25 cellular contexts compared by ENCODE assay signal in genomic region chr10:70604106-70604505, GRCh38. TPM values are rescaled to one million over a fixed set of nuclear protein-coding genes. Genes with fewer than 3 reads are reported as not detected.
A peak's percentile ranks its signal among the peaks of the same experiment; 100 is the strongest.
DNase-seq lines count a peak whose midpoint lies in the region; ATAC-seq and TF ChIP-seq lines count a peak whose summit lies in the region.
"Had no signal": no experiment of that assay in that cellular context is flagged by ENCODE, and none has a peak within 500 bp of the region (broad histone marks: within the 10 kb centered on the region; RNA-seq: fewer than 3 reads in every experiment).

No MANE protein-coding gene starts in this region.

- H3K4me1 Mint-ChIP-seq in activated naive CD4-positive, alpha-beta T cell treated with anti-CD3 and anti-CD28 coated beads, Interleukin-2, amount 50 U/mL, for 24 hours = peaks cover 53% of the 10 kb centered on the region
- H3K4me1 Mint-ChIP-seq in effector memory CD8-positive, alpha-beta T cell (ENCODE audit: low read depth in 2 of 2) = peaks cover 53 to 57% of the 10 kb centered on the region in 2 donors
- H3K4me1 Mint-ChIP-seq: CD14-positive monocyte, neural crest cell had no signal

- no peak for ATAC-seq in effector memory CD8-positive, alpha-beta T cell (replicated peaks)
- ATAC-seq in GM18505 (IDR thresholded peaks at IDR 0.05; ENCODE audit: unreplicated experiment) = no peak
- no peak for ATAC-seq in GM18867 (IDR thresholded peaks at IDR 0.05; ENCODE audit: unreplicated experiment)
- ATAC-seq: foreskin keratinocyte had no signal

- H3K27ac Mint-ChIP-seq in activated naive CD4-positive, alpha-beta T cell treated with anti-CD3 and anti-CD28 coated beads, Interleukin-2, amount 50 U/mL, for 24 hours = no peak overlapping the region
- peak overlapping the region; percentile 94 to 96 for H3K27ac Mint-ChIP-seq in effector memory CD8-positive, alpha-beta T cell
- H3K27ac Mint-ChIP-seq: CD14-positive monocyte had no signal

- TF ChIP-seq EP300 in stomach (IDR thresholded peaks at IDR 0.05) = no peak

- no peaks in the 10 kb centered on the region for H3K27me3 Mint-ChIP-seq in activated naive CD4-positive, alpha-beta T cell treated with anti-CD3 and anti-CD28 coated beads, Interleukin-2, amount 50 U/mL, for 24 hours
- H3K27me3 Mint-ChIP-seq in effector memory CD8-positive, alpha-beta T cell = no peaks in the 10 kb centered on the region
- H3K27me3 Mint-ChIP-seq: activated naive CD8-positive, alpha-beta T cell treated with anti-CD3 and anti-CD28 coated beads, Interleukin-2, amount 10 ng/mL, durations not matched to agents 7 days and 5 days had no signal

- no peak for TF ChIP-seq POLR2A in GM18505 (IDR thresholded peaks at IDR 0.05; ENCODE audit: borderline replicate concordance, extremely low read depth, insufficient read depth, insufficient read length)
- no peak for TF ChIP-seq POLR2A in stomach (IDR thresholded peaks at IDR 0.05)

- H3K27me3 ChIP-seq in stomach = no peaks in the 10 kb centered on the region
- H3K27me3 ChIP-seq: sigmoid colon, uterus had no signal

- no peaks in the 10 kb centered on the region for H3K4me1 ChIP-seq in stomach
- H3K4me1 ChIP-seq: foreskin keratinocyte, sigmoid colon, uterus had no signal

- no peak for DNase-seq in activated naive CD4-positive, alpha-beta T cell (lab: John Stamatoyannopoulos, UW)
- DNase-seq in NCI-H2171 (lab: John Stamatoyannopoulos, UW) (peak; percentile 66), stomach (no peak)
- no peak for DNase-seq in effector memory CD8-positive, alpha-beta T cell
- DNase-seq: activated naive CD8-positive, alpha-beta T cell treated with anti-CD3 and anti-CD28 coated beads, Interleukin-2, amount 10 ng/mL, durations not matched to agents 7 days and 5 days; effector CD4-positive, alpha-beta T cell; erythroblast; foreskin keratinocyte; GDM1; HCEC 1CT; KBM-7; left ventricle myocardium superior; midbrain; NCI-H2029 treated with DMSO at 0.1 percent for 48 hours; sigmoid colon; uterus had no signal

- H3K36me3 ChIP-seq in stomach = no peaks in the 10 kb centered on the region
- H3K36me3 ChIP-seq: sigmoid colon, uterus had no signal

- peaks cover 2% of the 10 kb centered on the region for H3K36me3 Mint-ChIP-seq in activated naive CD4-positive, alpha-beta T cell treated with anti-CD3 and anti-CD28 coated beads, Interleukin-2, amount 50 U/mL, for 24 hours
- H3K36me3 Mint-ChIP-seq in effector memory CD8-positive, alpha-beta T cell (ENCODE audit: insufficient read depth) = peaks cover 45% of the 10 kb centered on the region
- H3K36me3 Mint-ChIP-seq: CD14-positive monocyte had no signal

- intact Hi-C loops in stomach (cut with DNase I; ENCODE audit: low total_unique reads) = no loop called here

- H3K9me3 Mint-ChIP-seq in activated naive CD4-positive, alpha-beta T cell treated with anti-CD3 and anti-CD28 coated beads, Interleukin-2, amount 50 U/mL, for 24 hours = peaks cover 6% of the 10 kb centered on the region
- H3K9me3 Mint-ChIP-seq in effector memory CD8-positive, alpha-beta T cell = no peaks in the 10 kb centered on the region
- H3K9me3 Mint-ChIP-seq: activated naive CD8-positive, alpha-beta T cell treated with anti-CD3 and anti-CD28 coated beads, Interleukin-2, amount 10 ng/mL, durations not matched to agents 7 days and 5 days; neural crest cell; T-helper 1 cell treated with Interleukin-12 subunit alpha and Interleukin-12 subunit beta and Interleukin-4 antibody, amounts not matched to agents 30 μg/mL and 1 μg/mL, for 36 hours had no signal

- peak overlapping the region in 1 of 5 donors; percentile 7 for H3K27ac ChIP-seq in stomach
- H3K27ac ChIP-seq: foreskin keratinocyte, sigmoid colon, uterus had no signal

- no peak overlapping the region for H3K4me3 ChIP-seq in stomach
- H3K4me3 ChIP-seq: sigmoid colon, uterus had no signal

- H3K4me3 Mint-ChIP-seq in activated naive CD4-positive, alpha-beta T cell treated with anti-CD3 and anti-CD28 coated beads, Interleukin-2, amount 50 U/mL, for 24 hours = peak overlapping the region; percentile 88
- peak overlapping the region; percentile 96 to 100 for H3K4me3 Mint-ChIP-seq in effector memory CD8-positive, alpha-beta T cell
- H3K4me3 Mint-ChIP-seq: CD14-positive monocyte, neural crest cell had no signal

- no peak for TF ChIP-seq CTCF in stomach (IDR thresholded peaks at IDR 0.05)

- WGBS in stomach, 5 donors = 72 to 86% (median 82%) methylated on average over 4 of the region's 4 CpGs

- no peaks in the 10 kb centered on the region for H3K9me3 ChIP-seq in stomach
- H3K9me3 ChIP-seq: sigmoid colon, uterus had no signal

RNA-seq across cellular contexts. Expression of gene PRF1, which starts 1.6 kb away (rescaled TPM):
- total RNA-seq in stomach = 1 to 10 TPM in 3 of 5 donors, under 1 TPM in 1, not detected in 1; under 0.01 to 2.3 (median 1.4) TPM
- polyA plus RNA-seq in stomach = 10 to 100 TPM in 1 of 3 donors, 1 to 10 TPM in 1, under 1 TPM in 1; 0.73 to 11.0 (median 1.4) TPM
- total RNA-seq: chondrocyte, foreskin keratinocyte, NCI-H460, neural crest cell, SK-MEL-5 had no signal
- polyA plus RNA-seq: foreskin keratinocyte had no signal
